10 cellular contexts compared by ENCODE assay signal in the genomic region with DNA sequence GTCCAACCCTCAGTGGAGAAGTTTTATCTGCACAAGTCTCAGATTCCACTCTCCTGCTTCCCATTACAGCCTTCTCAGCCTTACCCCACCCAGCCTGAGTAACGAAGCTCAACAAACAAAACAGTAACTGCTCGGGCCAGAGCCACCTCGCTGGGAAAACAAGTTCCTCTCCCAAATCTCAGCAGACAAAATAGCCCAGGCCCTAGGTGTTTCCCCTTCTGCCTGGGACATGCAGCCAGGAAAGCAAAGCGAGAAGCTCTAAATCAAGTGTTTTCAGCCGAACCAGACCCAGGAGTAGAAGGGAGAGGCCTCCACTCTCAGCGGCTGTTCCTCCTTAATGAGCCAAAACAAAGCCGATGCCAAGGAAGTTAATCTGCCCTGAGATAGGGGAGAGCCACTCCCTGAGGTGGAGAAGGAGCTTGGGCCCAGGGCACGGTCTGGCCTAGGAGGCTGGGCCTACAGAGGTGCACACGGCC. TPM values are rescaled to one million over a fixed set of nuclear protein-coding genes. Genes with fewer than 3 reads are reported as not detected.
DNase-seq lines count a peak whose midpoint lies in the region; ATAC-seq, FAIRE-seq and TF ChIP-seq lines count a peak whose summit lies in the region.
"Had no signal": no experiment of that assay in that cellular context is flagged by ENCODE, and none has a peak within 500 bp of the region (broad histone marks: within the 10 kb centered on the region; RNA-seq: fewer than 3 reads in every experiment).

No MANE protein-coding gene starts in this region.

- H3K27me3 Mint-ChIP-seq in nephron progenitor cell (ENCODE audit: low read depth, poor library complexity), result peaks cover 11% of the 10 kb centered on the region

- peaks cover 63% of the 10 kb centered on the region for H3K4me1 ChIP-seq in A549

- no peak for TF ChIP-seq RAD21 in A549 (conservative IDR thresholded peaks at IDR 0.05 in 1 of 2, IDR thresholded peaks at IDR 0.05 in 1 of 2)

- DNase-seq in A549 (ENCODE audit: low read depth in 1 of 2, low spot score in 1 of 2) (no peak), NCI-H446 treated with DMSO at 0.1 percent for 48 hours (lab: John Stamatoyannopoulos, UW) (peak; percentile 51), fibroblast of gingiva (ENCODE audit: low read depth) (peak; percentile 66), nephron progenitor cell (no peak), NCI-H2227 treated with DMSO at 0.1 percent for 48 hours (lab: John Stamatoyannopoulos, UW) (no peak), H54 (ENCODE audit: insufficient read length, low spot score) (no peak), HEK293T (ENCODE audit: extremely low spot score) (no peak)
- DNase-seq: activated CD4-positive, alpha-beta T cell treated with anti-CD3 and anti-CD28 coated beads for 1 hour; amniotic stem cell had no signal

- no peak overlapping the region for H3K4me2 ChIP-seq in A549

- H3K27ac Mint-ChIP-seq in nephron progenitor cell, result peak overlapping the region; percentile 96

- H3K36me3 Mint-ChIP-seq in nephron progenitor cell (ENCODE audit: low read depth), result no peaks in the 10 kb centered on the region

- no peak overlapping the region for H3K4me3 ChIP-seq in A549

- peaks cover 9% of the 10 kb centered on the region; the same call in 2 of the 3 replicates for H3K9me3 ChIP-seq in A549

- TF ChIP-seq CTCF in A549 (IDR thresholded peaks at IDR 0.05) (no peak), nephron progenitor cell (IDR thresholded peaks at IDR 0.05) (no peak)

- H3K4me3 Mint-ChIP-seq in nephron progenitor cell, result peak overlapping the region; percentile 1

- H3K4me1 Mint-ChIP-seq in nephron progenitor cell, result peaks cover 65% of the 10 kb centered on the region

- FAIRE-seq in A549 (lab: Jason Lieb, UNC), result no peak
- no peak for FAIRE-seq in H54 (lab: Jason Lieb, UNC)

- CTCF ChIA-PET in A549 (lab: Yijun Ruan, JAX), result interaction anchor here (1.1 to 3.1 kb wide), 3 partner anchors 53 to 114 kb away, joined by 3 to 14 read pairs (median 9); no protein-coding TSS in a partner anchor
- CTCF ChIA-PET in HEK293T (lab: Yijun Ruan, JAX), result interaction anchor here (0.7 kb wide), 1 partner anchor 54 kb away, joined by 3 read pairs; no protein-coding TSS in a partner anchor

- no peak for TF ChIP-seq POLR2A in A549 (IDR thresholded peaks at IDR 0.05; ENCODE audit: low read length)
- TF ChIP-seq POLR2A in H54 (IDR thresholded peaks at IDR 0.05; ENCODE audit: low read depth, low read length), result no peak

- POLR2A ChIA-PET in A549 (lab: Yijun Ruan, JAX), result no interaction called here
- POLR2A ChIA-PET in HEK293T (lab: Yijun Ruan, JAX), result no interaction called here

- peaks cover 4% of the 10 kb centered on the region for H3K9me3 Mint-ChIP-seq in nephron progenitor cell

- H3K27ac ChIP-seq in A549, result peak overlapping the region; percentile 95 to 100

- no peak for ATAC-seq in A549
- no peak for ATAC-seq in GM21528 (IDR thresholded peaks at IDR 0.05; ENCODE audit: low FRiP score, unreplicated experiment)

- WGBS in A549 (ENCODE audit: missing lambda C conversion rate), result 68% methylated on average over 9 of the region's 9 CpGs

- TF ChIP-seq EP300 in A549 (IDR thresholded peaks at IDR 0.05), result no peak

TF ChIP-seq in A549, 52 proteins besides CTCF, POLR2A, EP300 and RAD21:
- TF ChIP-seq HOXB13 (CRISPR knock-in tag; IDR thresholded peaks at IDR 0.05; ENCODE audit: low read depth), result 0 out of 2 replicates have a peak, but pooled peaks have one; percentile 35
- TF ChIP-seq HEYL (CRISPR knock-in tag; IDR thresholded peaks at IDR 0.05), result 0 out of 2 replicates have a peak, but pooled peaks have one; percentile 19
- TF ChIP-seq HOXB5 (CRISPR knock-in tag; IDR thresholded peaks at IDR 0.05), result 0 out of 2 replicates have a peak, but pooled peaks have one; percentile 22
- TF ChIP-seq TP53 (CRISPR knock-in tag; IDR thresholded peaks at IDR 0.05), result no peak
- TF ChIP-seq MYC (IDR thresholded peaks at IDR 0.05; ENCODE audit: borderline replicate concordance, low read length), result no peak
- TF ChIP-seq ZSCAN20 (CRISPR knock-in tag; IDR thresholded peaks at IDR 0.05), result 0 out of 2 replicates have a peak, but pooled peaks have one; percentile 9

TF ChIP-seq in HEK293T, 16 proteins besides CTCF, POLR2A, EP300 and RAD21:
- TF ChIP-seq ZNF384 (IDR thresholded peaks at IDR 0.05) (no peak), SUZ12 (IDR thresholded peaks at IDR 0.05) (no peak), FOXK2 (IDR thresholded peaks at IDR 0.05) (no peak), ARNT (IDR thresholded peaks at IDR 0.05) (no peak), CTBP1 (IDR thresholded peaks at IDR 0.05; ENCODE audit: borderline replicate concordance) (no peak), LEF1 (IDR thresholded peaks at IDR 0.05; ENCODE audit: borderline replicate concordance) (no peak), FOXM1 (IDR thresholded peaks at IDR 0.05; ENCODE audit: borderline replicate concordance) (no peak), NFRKB (IDR thresholded peaks at IDR 0.05) (no peak), SP1 (IDR thresholded peaks at IDR 0.05) (no peak), BHLHE40 (IDR thresholded peaks at IDR 0.05; ENCODE audit: borderline replicate concordance) (no peak), ELF4 (IDR thresholded peaks at IDR 0.05) (no peak), TARDBP (IDR thresholded peaks at IDR 0.05) (no peak), HDGF (IDR thresholded peaks at IDR 0.05; ENCODE audit: borderline replicate concordance) (no peak), FOXA1 (IDR thresholded peaks at IDR 0.05) (no peak), L3MBTL2 (conservative IDR thresholded peaks at IDR 0.05) (no peak)
- TF ChIP-seq, protein P1, sequence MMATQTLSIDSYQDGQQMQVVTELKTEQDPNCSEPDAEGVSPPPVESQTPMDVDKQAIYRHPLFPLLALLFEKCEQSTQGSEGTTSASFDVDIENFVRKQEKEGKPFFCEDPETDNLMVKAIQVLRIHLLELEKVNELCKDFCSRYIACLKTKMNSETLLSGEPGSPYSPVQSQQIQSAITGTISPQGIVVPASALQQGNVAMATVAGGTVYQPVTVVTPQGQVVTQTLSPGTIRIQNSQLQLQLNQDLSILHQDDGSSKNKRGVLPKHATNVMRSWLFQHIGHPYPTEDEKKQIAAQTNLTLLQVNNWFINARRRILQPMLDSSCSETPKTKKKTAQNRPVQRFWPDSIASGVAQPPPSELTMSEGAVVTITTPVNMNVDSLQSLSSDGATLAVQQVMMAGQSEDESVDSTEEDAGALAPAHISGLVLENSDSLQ (IDR thresholded peaks at IDR 0.05), result no peak

RNA-seq across cellular contexts. Expression of a gene that starts 44.0 kb away (rescaled TPM):
- polyA plus RNA-seq in A549 (2011; rRNA removed) (54.5 and 64.7 TPM in 2 replicates), A549 (2017; fragmentation: RNase III; extraction: RNeasy Plus Mini Kit Qiagen cat#74134 plus additional on column Dnase treatment) (40.7 to 49.3 TPM (median 44.3 TPM) in 3 replicates)
- 53.0 and 70.6 TPM in 2 replicates for polyA plus RNA-seq in A549 (2012; cell fraction: cytosol; rRNA removed)
- 279 and 384 TPM in 2 replicates for polyA plus RNA-seq in A549 (2012; cell fraction: nucleus; rRNA removed)
- 62.7 and 126 TPM in 2 replicates for polyA minus RNA-seq in A549 (2011; rRNA and poly(A)+ RNA removed)

Comparison
In these comparisons a context has a peak if more than half of its experiments do, and no peak if none do; other contexts are left out.
1. DNase-seq: peak in NCI-H446 treated with DMSO at 0.1 percent for 48 hours (single experiment) and fibroblast of gingiva (single experiment); none in A549 (0 of 2), nephron progenitor cell (single experiment), NCI-H2227 treated with DMSO at 0.1 percent for 48 hours (single experiment), H54 (single experiment) and HEK293T (single experiment).